Comparison of ENCODE assay signal across 8 cellular contexts in the genomic region with DNA sequence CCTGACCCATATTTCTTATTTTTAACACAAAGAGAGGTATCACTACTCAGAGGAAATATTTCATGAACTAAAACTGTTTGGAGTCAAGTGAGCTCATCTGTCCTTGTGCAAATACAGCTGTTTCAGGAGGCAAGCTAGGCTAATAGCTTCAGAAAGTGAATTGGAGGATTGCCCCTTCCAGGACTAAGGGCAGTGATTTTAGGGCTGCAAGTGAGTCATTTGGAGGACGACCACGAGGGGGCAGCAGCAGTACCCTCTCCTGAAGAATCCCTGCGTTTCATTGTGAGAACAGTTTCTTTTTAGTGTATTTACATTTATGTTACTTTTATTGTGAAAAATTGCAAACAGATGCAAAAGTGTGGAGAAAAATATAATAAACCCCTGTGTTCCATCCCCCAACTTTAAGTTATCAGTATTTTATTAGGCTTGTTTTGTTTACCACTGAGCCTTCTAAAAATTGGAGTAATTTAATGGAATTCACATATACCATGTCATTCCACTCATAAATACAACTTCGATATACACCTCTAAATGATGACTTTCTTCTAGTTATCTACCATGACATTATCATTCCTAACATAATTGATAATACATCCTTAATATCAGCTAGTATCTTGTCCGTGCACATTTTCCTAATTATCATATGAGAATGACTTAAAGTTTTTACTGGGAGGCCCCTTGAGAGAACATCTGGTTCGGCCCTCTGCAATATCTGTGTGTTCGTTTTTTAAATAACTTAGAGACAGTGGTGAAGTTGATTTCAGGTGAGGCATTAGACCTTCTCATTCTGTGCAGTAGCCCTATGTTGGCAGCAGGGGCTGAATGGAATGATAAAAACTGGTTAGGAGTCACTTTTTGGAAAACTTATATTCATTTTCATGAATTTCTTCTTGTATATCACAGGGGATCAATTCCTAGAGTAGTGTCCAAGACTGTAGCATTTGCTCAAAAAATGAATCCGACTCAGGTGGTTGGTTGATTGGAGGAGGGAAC. TPM values are rescaled to one million over a fixed set of nuclear protein-coding genes. Genes with fewer than 3 reads are reported as not detected.
DNase-seq lines count a peak whose midpoint lies in the region; ATAC-seq and TF ChIP-seq lines count a peak whose summit lies in the region.

No MANE protein-coding gene starts in this region.

- TF ChIP-seq POLR2A in testis (IDR thresholded peaks at IDR 0.05), result no peak

- H3K9ac ChIP-seq in DND-41 (ENCODE audit: low read depth, low read length), result no peak overlapping the region

- no peak overlapping the region for H2AFZ ChIP-seq in DND-41 (ENCODE audit: low read depth, low read length)

- peak; percentile 91 for ATAC-seq in DND-41 (ENCODE audit: insufficient read depth, low read depth)
- no peak for ATAC-seq in GM18870 (IDR thresholded peaks at IDR 0.05; ENCODE audit: unreplicated experiment)

- DNase-seq in DND-41 (peak; percentile 76), RKO (ENCODE audit: low spot score) (peak; percentile 80), fibroblast of villous mesenchyme (ENCODE audit: low read depth) (peak; percentile 87), non-pigmented ciliary epithelial cell (ENCODE audit: low read depth) (peak; percentile 47), testis (peak; percentile 88)
- DNase-seq in activated T-helper 1 cell treated with anti-CD3 and anti-CD28 coated beads, Interleukin-2, amount 50 U/mL, for 16 hours (ENCODE audit: low read depth in 1 of 2, low spot score in 1 of 2), result peak; percentile 63 to 82

- intact Hi-C loops in testis (cut with DNase I; ENCODE audit: low total_unique reads), result no loop called here

- 0 out of 2 replicates have a peak, but pooled peaks cover 3% of the 10 kb centered on the region for H4K20me1 ChIP-seq in DND-41 (ENCODE audit: insufficient read depth, low read length)

- H3K27ac ChIP-seq in DND-41 (ENCODE audit: low read length) (no peak overlapping the region), testis (no peak overlapping the region)

- peak; percentile 63 for TF ChIP-seq RAD21 in Ishikawa (IDR thresholded peaks at IDR 0.05; ENCODE audit: low read depth)

- H3K4me1 ChIP-seq in DND-41 (ENCODE audit: insufficient read depth, low read length) (no peaks in the 10 kb centered on the region), testis (no peaks in the 10 kb centered on the region)

- no peaks in the 10 kb centered on the region for H3K9me3 ChIP-seq in DND-41 (ENCODE audit: insufficient read depth, low read length, severe bottlenecking)
- H3K9me3 ChIP-seq in testis, result no peaks in the 10 kb centered on the region

- no peaks in the 10 kb centered on the region for H3K27me3 ChIP-seq in DND-41 (ENCODE audit: insufficient read depth, low read length, poor library complexity)
- no peaks in the 10 kb centered on the region for H3K27me3 ChIP-seq in testis

- TF ChIP-seq CTCF in DND-41 (IDR thresholded peaks at IDR 0.05; ENCODE audit: borderline replicate concordance, extremely low read depth, low read length, poor library complexity, severe bottlenecking) (peak; percentile 92), fibroblast of villous mesenchyme (IDR thresholded peaks at IDR 0.05; ENCODE audit: insufficient read depth, low read depth, low read length) (peak; percentile 91), testis (IDR thresholded peaks at IDR 0.05) (peak; percentile 56 to 85 (median 74))

- no peak overlapping the region for H3K4me2 ChIP-seq in DND-41 (ENCODE audit: insufficient read depth, low read length)

- no peak for TF ChIP-seq EP300 in Ishikawa (IDR thresholded peaks at IDR 0.05; ENCODE audit: borderline replicate concordance)

- no peaks in the 10 kb centered on the region for H3K79me2 ChIP-seq in DND-41 (ENCODE audit: insufficient read depth, low read length)

- peaks cover 86% of the 10 kb centered on the region for H3K36me3 ChIP-seq in DND-41 (ENCODE audit: insufficient read depth, low read length)
- H3K36me3 ChIP-seq in testis (ENCODE audit: low read depth, missing control alignments), result no peaks in the 10 kb centered on the region

- 46 to 51% methylated on average over 8 of the region's 8 CpGs for whole genome bisulfite sequencing in testis, 2 donors

- H3K4me3 ChIP-seq in DND-41 (ENCODE audit: low read depth in 1 of 2, low read length in 2 of 2), result no peak overlapping the region
- H3K4me3 ChIP-seq in fibroblast of villous mesenchyme (ENCODE audit: low read depth, low read length), result no peak overlapping the region
- no peak overlapping the region for H3K4me3 ChIP-seq in testis

TF ChIP-seq in Ishikawa, 13 proteins besides CTCF, POLR2A, EP300 and RAD21:
- TF ChIP-seq YY1 (IDR thresholded peaks at IDR 0.05; ENCODE audit: low read depth), result no peak
- TF ChIP-seq CREB1 (IDR thresholded peaks at IDR 0.05; ENCODE audit: low read depth), result no peak
- TF ChIP-seq, protein P1, sequence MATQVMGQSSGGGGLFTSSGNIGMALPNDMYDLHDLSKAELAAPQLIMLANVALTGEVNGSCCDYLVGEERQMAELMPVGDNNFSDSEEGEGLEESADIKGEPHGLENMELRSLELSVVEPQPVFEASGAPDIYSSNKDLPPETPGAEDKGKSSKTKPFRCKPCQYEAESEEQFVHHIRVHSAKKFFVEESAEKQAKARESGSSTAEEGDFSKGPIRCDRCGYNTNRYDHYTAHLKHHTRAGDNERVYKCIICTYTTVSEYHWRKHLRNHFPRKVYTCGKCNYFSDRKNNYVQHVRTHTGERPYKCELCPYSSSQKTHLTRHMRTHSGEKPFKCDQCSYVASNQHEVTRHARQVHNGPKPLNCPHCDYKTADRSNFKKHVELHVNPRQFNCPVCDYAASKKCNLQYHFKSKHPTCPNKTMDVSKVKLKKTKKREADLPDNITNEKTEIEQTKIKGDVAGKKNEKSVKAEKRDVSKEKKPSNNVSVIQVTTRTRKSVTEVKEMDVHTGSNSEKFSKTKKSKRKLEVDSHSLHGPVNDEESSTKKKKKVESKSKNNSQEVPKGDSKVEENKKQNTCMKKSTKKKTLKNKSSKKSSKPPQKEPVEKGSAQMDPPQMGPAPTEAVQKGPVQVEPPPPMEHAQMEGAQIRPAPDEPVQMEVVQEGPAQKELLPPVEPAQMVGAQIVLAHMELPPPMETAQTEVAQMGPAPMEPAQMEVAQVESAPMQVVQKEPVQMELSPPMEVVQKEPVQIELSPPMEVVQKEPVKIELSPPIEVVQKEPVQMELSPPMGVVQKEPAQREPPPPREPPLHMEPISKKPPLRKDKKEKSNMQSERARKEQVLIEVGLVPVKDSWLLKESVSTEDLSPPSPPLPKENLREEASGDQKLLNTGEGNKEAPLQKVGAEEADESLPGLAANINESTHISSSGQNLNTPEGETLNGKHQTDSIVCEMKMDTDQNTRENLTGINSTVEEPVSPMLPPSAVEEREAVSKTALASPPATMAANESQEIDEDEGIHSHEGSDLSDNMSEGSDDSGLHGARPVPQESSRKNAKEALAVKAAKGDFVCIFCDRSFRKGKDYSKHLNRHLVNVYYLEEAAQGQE (IDR thresholded peaks at IDR 0.05; ENCODE audit: low read depth), result no peak
- TF ChIP-seq TAF1 (IDR thresholded peaks at IDR 0.05; ENCODE audit: low read depth), result no peak
- TF ChIP-seq, protein P2, sequence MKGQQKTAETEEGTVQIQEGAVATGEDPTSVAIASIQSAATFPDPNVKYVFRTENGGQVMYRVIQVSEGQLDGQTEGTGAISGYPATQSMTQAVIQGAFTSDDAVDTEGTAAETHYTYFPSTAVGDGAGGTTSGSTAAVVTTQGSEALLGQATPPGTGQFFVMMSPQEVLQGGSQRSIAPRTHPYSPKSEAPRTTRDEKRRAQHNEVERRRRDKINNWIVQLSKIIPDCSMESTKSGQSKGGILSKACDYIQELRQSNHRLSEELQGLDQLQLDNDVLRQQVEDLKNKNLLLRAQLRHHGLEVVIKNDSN (IDR thresholded peaks at IDR 0.05), result no peak
- TF ChIP-seq, protein P3, sequence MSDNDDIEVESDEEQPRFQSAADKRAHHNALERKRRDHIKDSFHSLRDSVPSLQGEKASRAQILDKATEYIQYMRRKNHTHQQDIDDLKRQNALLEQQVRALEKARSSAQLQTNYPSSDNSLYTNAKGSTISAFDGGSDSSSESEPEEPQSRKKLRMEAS (IDR thresholded peaks at IDR 0.05), result no peak
- TF ChIP-seq NFIC (IDR thresholded peaks at IDR 0.05), result no peak
- no peak for TF ChIP-seq TEAD4 (IDR thresholded peaks at IDR 0.05)
- TF ChIP-seq ZBTB7A (IDR thresholded peaks at IDR 0.05; ENCODE audit: low read depth), result no peak
- TF ChIP-seq FOXM1 (IDR thresholded peaks at IDR 0.05; ENCODE audit: borderline replicate concordance, low read depth), result no peak
- no peak for TF ChIP-seq CEBPB (IDR thresholded peaks at IDR 0.05)
- TF ChIP-seq TCF12 (IDR thresholded peaks at IDR 0.05; ENCODE audit: low read depth), result no peak
- TF ChIP-seq EGR1 (IDR thresholded peaks at IDR 0.05), result no peak

RNA-seq across cellular contexts. Expression of a gene that starts 13.7 kb away (rescaled TPM):
- total RNA-seq in fibroblast of villous mesenchyme, result 8.2 and 8.4 TPM in 2 replicates
- 10 to 100 TPM; 25.3 to 29.1 TPM for total RNA-seq in testis
- 13.5 TPM for polyA plus RNA-seq in testis (ENCODE audit: insufficient read depth, low read depth, low replicate concordance)

RNA-seq across cellular contexts. Expression of a gene that starts 19.9 kb away (rescaled TPM):
- total RNA-seq in fibroblast of villous mesenchyme, result under 0.01 TPM in 2 replicates
- 1 to 10 TPM; 1.9 to 2.8 TPM for total RNA-seq in testis
- 9.5 TPM for polyA plus RNA-seq in testis (ENCODE audit: insufficient read depth, low read depth, low replicate concordance)

RNA-seq across cellular contexts. Expression of a gene that starts 35.8 kb away (rescaled TPM):
- total RNA-seq in fibroblast of villous mesenchyme (45.1 and 76.4 TPM in 2 replicates), testis (10 to 100 TPM; 58.9 to 70.0 TPM)
- 34.8 TPM for polyA plus RNA-seq in testis (ENCODE audit: insufficient read depth, low read depth, low replicate concordance)
